In genomic region chr19:19229701-19230100, GRCh38 we compare ENCODE assay signal across 1 cellular context.
TF ChIP-seq lines count a peak whose summit lies in the region.

No MANE protein-coding gene starts in this region.

TF ChIP-seq in HepG2, 621 proteins besides CTCF, POLR2A, EP300 and RAD21:
- no peak for TF ChIP-seq TCF7 (IDR thresholded peaks at IDR 0.05; ENCODE audit: low read depth)
- no peak for TF ChIP-seq NFAT5 (CRISPR knock-in tag; IDR thresholded peaks at IDR 0.05)
- no peak for TF ChIP-seq ZBTB3 (CRISPR knock-in tag; IDR thresholded peaks at IDR 0.05; ENCODE audit: borderline replicate concordance, low read depth)
- peak; percentile 59; the same call in 1 of the 2 replicates for TF ChIP-seq ZNF121 (CRISPR knock-in tag; IDR thresholded peaks at IDR 0.05)
- no peak for TF ChIP-seq NBN (conservative IDR thresholded peaks at IDR 0.05)
